2 cellular contexts compared by ENCODE assay signal in genomic region chr2:80815259-80815658, GRCh38.
TF ChIP-seq lines count a peak whose summit lies in the region.

No MANE protein-coding gene starts in this region.

TF ChIP-seq in GM23338, 12 proteins besides CTCF, POLR2A, EP300 and RAD21 (continued from another document):
- no peak for TF ChIP-seq EZH2 (IDR thresholded peaks at IDR 0.05; ENCODE audit: low read depth, unreplicated experiment)
- no peak for TF ChIP-seq EZH2phosphoT487 (IDR thresholded peaks at IDR 0.05; ENCODE audit: unreplicated experiment)
- TF ChIP-seq POLR2AphosphoS5 (IDR thresholded peaks at IDR 0.05; ENCODE audit: low read depth) = no peak
- no peak for TF ChIP-seq ZNF331 (CRISPR knock-in tag; IDR thresholded peaks at IDR 0.05; ENCODE audit: low read depth)
- TF ChIP-seq CREB1 (CRISPR knock-in tag; IDR thresholded peaks at IDR 0.05; ENCODE audit: low read depth) = no peak
- TF ChIP-seq NANOG (IDR thresholded peaks at IDR 0.05; ENCODE audit: borderline replicate concordance) = no peak
- no peak for TF ChIP-seq ZNF462 (CRISPR knock-in tag; IDR thresholded peaks at IDR 0.05)
- TF ChIP-seq ETS1 (IDR thresholded peaks at IDR 0.05) = no peak

TF ChIP-seq in H1, 55 proteins besides CTCF, POLR2A, EP300 and RAD21 (continued from another document):
- TF ChIP-seq KDM1A (IDR thresholded peaks at IDR 0.05; ENCODE audit: borderline replicate concordance, low read length) = no peak
- TF ChIP-seq FOSL1 (IDR thresholded peaks at IDR 0.05; ENCODE audit: insufficient read depth, low read depth, low read length) = no peak
- TF ChIP-seq CBX5 (IDR thresholded peaks at IDR 0.05; ENCODE audit: low read depth, low read length) = no peak
- no peak for TF ChIP-seq TCF12 (IDR thresholded peaks at IDR 0.05; ENCODE audit: low read depth, low read length)
- TF ChIP-seq HDAC2 (IDR thresholded peaks at IDR 0.05; ENCODE audit: borderline replicate concordance in 1 of 2, low read depth in 2 of 2, low read length in 2 of 2) = no peak
- no peak for TF ChIP-seq GTF2F1 (IDR thresholded peaks at IDR 0.05; ENCODE audit: borderline replicate concordance, low read depth, low read length)
- TF ChIP-seq BRCA1 (IDR thresholded peaks at IDR 0.05; ENCODE audit: low read depth, low read length) = no peak
- TF ChIP-seq TAF7 (optimal IDR thresholded peaks at IDR 0.05; ENCODE audit: borderline replicate concordance, low read depth, low read length) = no peak
TF ChIP-seq in H1: peak in this region for 0.
